14 cellular contexts compared by ENCODE assay signal in genomic region chr3:8371085-8371551, GRCh38.
DNase-seq lines count a peak whose midpoint lies in the region; FAIRE-seq and TF ChIP-seq lines count a peak whose summit lies in the region.
"Had no signal": no experiment of that assay in that cellular context is flagged by ENCODE, and none has a peak within 500 bp of the region (broad histone marks: within the 10 kb centered on the region; RNA-seq: fewer than 3 reads in every experiment).

No MANE protein-coding gene starts in this region.

- no peaks in the 10 kb centered on the region for H3K27me3 Mint-ChIP-seq in chondrocyte (ENCODE audit: low read depth)
- H3K27me3 Mint-ChIP-seq in T-helper 2 cell treated with Interferon-gamma antibody and Interleukin-4, amounts not matched to agents 5 μg/mL and 100 μg/mL, for 36 hours (ENCODE audit: low read depth), result peaks cover 31% of the 10 kb centered on the region

- FAIRE-seq in D721Med (lab: Jason Lieb, UNC), result peak; percentile 21
- FAIRE-seq: endometrium, H54 had no signal

- no peak overlapping the region for H3K4me3 Mint-ChIP-seq in chondrocyte (ENCODE audit: unreplicated experiment)
- H3K4me3 Mint-ChIP-seq in T-helper 2 cell treated with Interferon-gamma antibody and Interleukin-4, amounts not matched to agents 5 μg/mL and 100 μg/mL, for 36 hours, result no peak overlapping the region

- H3K27ac Mint-ChIP-seq in chondrocyte (ENCODE audit: unreplicated experiment), result peak overlapping the region; percentile 55
- H3K27ac Mint-ChIP-seq in T-helper 2 cell treated with Interferon-gamma antibody and Interleukin-4, amounts not matched to agents 5 μg/mL and 100 μg/mL, for 36 hours, result no peak overlapping the region

- H3K36me3 Mint-ChIP-seq in chondrocyte (ENCODE audit: low read depth), result no peaks in the 10 kb centered on the region
- no peaks in the 10 kb centered on the region for H3K36me3 Mint-ChIP-seq in T-helper 2 cell treated with Interferon-gamma antibody and Interleukin-4, amounts not matched to agents 5 μg/mL and 100 μg/mL, for 36 hours (ENCODE audit: low read depth)

- TF ChIP-seq CTCF in D721Med (IDR thresholded peaks at IDR 0.05; ENCODE audit: insufficient read depth, missing control alignments) (no peak), chondrocyte (IDR thresholded peaks at IDR 0.05) (no peak)

- DNase-seq in D721Med (ENCODE audit: insufficient read length, low spot score) (no peak), NCI-H226 (peak; percentile 40), chondrocyte (ENCODE audit: low spot score) (no peak), myocyte (ENCODE audit: low read depth) (peak; percentile 18), SIG-M5 treated with dmso at 0.1 percent for 504 hours (lab: John Stamatoyannopoulos, UW; ENCODE audit: unreplicated experiment) (no peak), Ammon's horn (ENCODE audit: low spot score) (no peak), superior temporal gyrus (ENCODE audit: extremely low spot score) (no peak)
- DNase-seq in T-helper 2 cell treated with Interferon-gamma antibody and Interleukin-4, amounts not matched to agents 5 μg/mL and 100 μg/mL, for 36 hours (ENCODE audit: low spot score), result no peak
- DNase-seq: activated CD4-positive, alpha-beta T cell treated with anti-CD3 and anti-CD28 coated beads for 1 hour; activated naive CD4-positive, alpha-beta T cell; DMS 273 treated with DMSO at 0.1 percent for 48 hours; NCI-H1105 treated with DMSO at 0.1 percent for 48 hours had no signal

- H3K9me3 Mint-ChIP-seq in chondrocyte (ENCODE audit: low read depth), result peaks cover 7% of the 10 kb centered on the region
- peaks cover 11% of the 10 kb centered on the region for H3K9me3 Mint-ChIP-seq in T-helper 2 cell treated with Interferon-gamma antibody and Interleukin-4, amounts not matched to agents 5 μg/mL and 100 μg/mL, for 36 hours

- H3K4me1 Mint-ChIP-seq in chondrocyte (ENCODE audit: low read depth), result peaks cover 32% of the 10 kb centered on the region
- no peaks in the 10 kb centered on the region for H3K4me1 Mint-ChIP-seq in T-helper 2 cell treated with Interferon-gamma antibody and Interleukin-4, amounts not matched to agents 5 μg/mL and 100 μg/mL, for 36 hours (ENCODE audit: low read depth)

Comparison
In these comparisons a context has a peak if more than half of its experiments do, and no peak if none do; other contexts are left out.
1. DNase-seq: peak in NCI-H226 (single experiment) and myocyte (single experiment); none in D721Med (single experiment), chondrocyte (single experiment), SIG-M5 treated with dmso at 0.1 percent for 504 hours (single experiment), T-helper 2 cell treated with Interferon-gamma antibody and Interleukin-4, amounts not matched to agents 5 μg/mL and 100 μg/mL, for 36 hours (single experiment), Ammon's horn (single experiment) and superior temporal gyrus (single experiment).